ENCODE assay signal across 1 cellular context in the genomic region with DNA sequence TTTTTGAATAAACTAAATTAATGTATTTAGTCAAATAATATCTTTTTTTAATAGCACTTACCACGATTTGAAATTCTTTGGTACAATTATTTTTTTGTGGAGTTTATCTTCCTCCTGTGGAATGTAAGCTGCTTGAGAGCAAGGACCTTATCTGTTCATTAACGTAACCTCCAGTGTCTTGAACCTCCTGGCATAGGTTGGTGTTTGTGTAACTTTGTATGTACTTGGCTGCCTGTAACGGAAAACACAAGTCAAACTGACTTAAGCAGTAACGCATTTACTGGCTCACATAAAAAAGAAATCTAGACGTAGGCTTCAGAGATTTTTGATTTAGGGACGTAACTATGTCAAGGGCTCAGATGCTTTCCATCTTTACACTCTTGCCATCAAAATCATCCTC.
TF ChIP-seq lines count a peak whose summit lies in the region.

No MANE protein-coding gene starts in this region.

TF ChIP-seq in HepG2, 621 proteins besides CTCF, POLR2A, EP300 and RAD21:
- no peak for TF ChIP-seq SMARCE1 (IDR thresholded peaks at IDR 0.05; ENCODE audit: borderline replicate concordance)
- TF ChIP-seq FOXA3 (CRISPR knock-in tag; IDR thresholded peaks at IDR 0.05), result no peak
- no peak for TF ChIP-seq MAZ (IDR thresholded peaks at IDR 0.05; ENCODE audit: borderline replicate concordance, low read depth, low read length)
- TF ChIP-seq MAZ (CRISPR knock-in tag; IDR thresholded peaks at IDR 0.05; ENCODE audit: low read depth), result no peak
- no peak for TF ChIP-seq SMAD1 (CRISPR knock-in tag; IDR thresholded peaks at IDR 0.05; ENCODE audit: borderline replicate concordance, low read depth)
- TF ChIP-seq ZNF143 (CRISPR knock-in tag; IDR thresholded peaks at IDR 0.05), result no peak
- TF ChIP-seq ZNF850 (CRISPR knock-in tag; conservative IDR thresholded peaks at IDR 0.05), result no peak
- TF ChIP-seq ISL2 (CRISPR knock-in tag; IDR thresholded peaks at IDR 0.05), result no peak
- no peak for TF ChIP-seq MYNN (CRISPR knock-in tag; IDR thresholded peaks at IDR 0.05; ENCODE audit: low read depth)
- no peak for TF ChIP-seq FOXC1 (CRISPR knock-in tag; IDR thresholded peaks at IDR 0.05; ENCODE audit: borderline replicate concordance)
- TF ChIP-seq HOXA9 (CRISPR knock-in tag; IDR thresholded peaks at IDR 0.05; ENCODE audit: borderline replicate concordance), result no peak
- no peak for TF ChIP-seq ZBTB7A (CRISPR knock-in tag; IDR thresholded peaks at IDR 0.05)
- TF ChIP-seq, protein P1, sequence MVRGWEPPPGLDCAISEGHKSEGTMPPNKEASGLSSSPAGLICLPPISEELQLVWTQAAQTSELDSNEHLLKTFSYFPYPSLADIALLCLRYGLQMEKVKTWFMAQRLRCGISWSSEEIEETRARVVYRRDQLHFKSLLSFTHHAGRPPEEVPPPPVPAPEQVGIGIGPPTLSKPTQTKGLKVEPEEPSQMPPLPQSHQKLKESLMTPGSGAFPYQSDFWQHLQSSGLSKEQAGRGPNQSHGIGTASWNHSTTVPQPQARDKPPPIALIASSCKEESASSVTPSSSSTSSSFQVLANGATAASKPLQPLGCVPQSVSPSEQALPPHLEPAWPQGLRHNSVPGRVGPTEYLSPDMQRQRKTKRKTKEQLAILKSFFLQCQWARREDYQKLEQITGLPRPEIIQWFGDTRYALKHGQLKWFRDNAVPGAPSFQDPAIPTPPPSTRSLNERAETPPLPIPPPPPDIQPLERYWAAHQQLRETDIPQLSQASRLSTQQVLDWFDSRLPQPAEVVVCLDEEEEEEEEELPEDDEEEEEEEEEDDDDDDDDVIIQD (CRISPR knock-in tag; IDR thresholded peaks at IDR 0.05; ENCODE audit: low read depth), result no peak
- TF ChIP-seq, protein P2, sequence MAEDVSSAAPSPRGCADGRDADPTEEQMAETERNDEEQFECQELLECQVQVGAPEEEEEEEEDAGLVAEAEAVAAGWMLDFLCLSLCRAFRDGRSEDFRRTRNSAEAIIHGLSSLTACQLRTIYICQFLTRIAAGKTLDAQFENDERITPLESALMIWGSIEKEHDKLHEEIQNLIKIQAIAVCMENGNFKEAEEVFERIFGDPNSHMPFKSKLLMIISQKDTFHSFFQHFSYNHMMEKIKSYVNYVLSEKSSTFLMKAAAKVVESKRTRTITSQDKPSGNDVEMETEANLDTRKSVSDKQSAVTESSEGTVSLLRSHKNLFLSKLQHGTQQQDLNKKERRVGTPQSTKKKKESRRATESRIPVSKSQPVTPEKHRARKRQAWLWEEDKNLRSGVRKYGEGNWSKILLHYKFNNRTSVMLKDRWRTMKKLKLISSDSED (CRISPR knock-in tag; IDR thresholded peaks at IDR 0.05), result no peak
- no peak for TF ChIP-seq ZNF670 (CRISPR knock-in tag; IDR thresholded peaks at IDR 0.05; ENCODE audit: borderline replicate concordance)
- TF ChIP-seq, protein P3, sequence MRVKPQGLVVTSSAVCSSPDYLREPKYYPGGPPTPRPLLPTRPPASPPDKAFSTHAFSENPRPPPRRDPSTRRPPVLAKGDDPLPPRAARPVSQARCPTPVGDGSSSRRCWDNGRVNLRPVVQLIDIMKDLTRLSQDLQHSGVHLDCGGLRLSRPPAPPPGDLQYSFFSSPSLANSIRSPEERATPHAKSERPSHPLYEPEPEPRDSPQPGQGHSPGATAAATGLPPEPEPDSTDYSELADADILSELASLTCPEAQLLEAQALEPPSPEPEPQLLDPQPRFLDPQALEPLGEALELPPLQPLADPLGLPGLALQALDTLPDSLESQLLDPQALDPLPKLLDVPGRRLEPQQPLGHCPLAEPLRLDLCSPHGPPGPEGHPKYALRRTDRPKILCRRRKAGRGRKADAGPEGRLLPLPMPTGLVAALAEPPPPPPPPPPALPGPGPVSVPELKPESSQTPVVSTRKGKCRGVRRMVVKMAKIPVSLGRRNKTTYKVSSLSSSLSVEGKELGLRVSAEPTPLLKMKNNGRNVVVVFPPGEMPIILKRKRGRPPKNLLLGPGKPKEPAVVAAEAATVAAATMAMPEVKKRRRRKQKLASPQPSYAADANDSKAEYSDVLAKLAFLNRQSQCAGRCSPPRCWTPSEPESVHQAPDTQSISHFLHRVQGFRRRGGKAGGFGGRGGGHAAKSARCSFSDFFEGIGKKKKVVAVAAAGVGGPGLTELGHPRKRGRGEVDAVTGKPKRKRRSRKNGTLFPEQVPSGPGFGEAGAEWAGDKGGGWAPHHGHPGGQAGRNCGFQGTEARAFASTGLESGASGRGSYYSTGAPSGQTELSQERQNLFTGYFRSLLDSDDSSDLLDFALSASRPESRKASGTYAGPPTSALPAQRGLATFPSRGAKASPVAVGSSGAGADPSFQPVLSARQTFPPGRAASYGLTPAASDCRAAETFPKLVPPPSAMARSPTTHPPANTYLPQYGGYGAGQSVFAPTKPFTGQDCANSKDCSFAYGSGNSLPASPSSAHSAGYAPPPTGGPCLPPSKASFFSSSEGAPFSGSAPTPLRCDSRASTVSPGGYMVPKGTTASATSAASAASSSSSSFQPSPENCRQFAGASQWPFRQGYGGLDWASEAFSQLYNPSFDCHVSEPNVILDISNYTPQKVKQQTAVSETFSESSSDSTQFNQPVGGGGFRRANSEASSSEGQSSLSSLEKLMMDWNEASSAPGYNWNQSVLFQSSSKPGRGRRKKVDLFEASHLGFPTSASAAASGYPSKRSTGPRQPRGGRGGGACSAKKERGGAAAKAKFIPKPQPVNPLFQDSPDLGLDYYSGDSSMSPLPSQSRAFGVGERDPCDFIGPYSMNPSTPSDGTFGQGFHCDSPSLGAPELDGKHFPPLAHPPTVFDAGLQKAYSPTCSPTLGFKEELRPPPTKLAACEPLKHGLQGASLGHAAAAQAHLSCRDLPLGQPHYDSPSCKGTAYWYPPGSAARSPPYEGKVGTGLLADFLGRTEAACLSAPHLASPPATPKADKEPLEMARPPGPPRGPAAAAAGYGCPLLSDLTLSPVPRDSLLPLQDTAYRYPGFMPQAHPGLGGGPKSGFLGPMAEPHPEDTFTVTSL (CRISPR knock-in tag; IDR thresholded peaks at IDR 0.05; ENCODE audit: borderline replicate concordance), result no peak
- TF ChIP-seq MIXL1 (CRISPR knock-in tag; IDR thresholded peaks at IDR 0.05), result no peak
- TF ChIP-seq TBP (CRISPR knock-in tag; IDR thresholded peaks at IDR 0.05), result no peak
- TF ChIP-seq, protein P4, sequence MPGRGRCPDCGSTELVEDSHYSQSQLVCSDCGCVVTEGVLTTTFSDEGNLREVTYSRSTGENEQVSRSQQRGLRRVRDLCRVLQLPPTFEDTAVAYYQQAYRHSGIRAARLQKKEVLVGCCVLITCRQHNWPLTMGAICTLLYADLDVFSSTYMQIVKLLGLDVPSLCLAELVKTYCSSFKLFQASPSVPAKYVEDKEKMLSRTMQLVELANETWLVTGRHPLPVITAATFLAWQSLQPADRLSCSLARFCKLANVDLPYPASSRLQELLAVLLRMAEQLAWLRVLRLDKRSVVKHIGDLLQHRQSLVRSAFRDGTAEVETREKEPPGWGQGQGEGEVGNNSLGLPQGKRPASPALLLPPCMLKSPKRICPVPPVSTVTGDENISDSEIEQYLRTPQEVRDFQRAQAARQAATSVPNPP (CRISPR knock-in tag; IDR thresholded peaks at IDR 0.05), result no peak
- TF ChIP-seq, protein P5, sequence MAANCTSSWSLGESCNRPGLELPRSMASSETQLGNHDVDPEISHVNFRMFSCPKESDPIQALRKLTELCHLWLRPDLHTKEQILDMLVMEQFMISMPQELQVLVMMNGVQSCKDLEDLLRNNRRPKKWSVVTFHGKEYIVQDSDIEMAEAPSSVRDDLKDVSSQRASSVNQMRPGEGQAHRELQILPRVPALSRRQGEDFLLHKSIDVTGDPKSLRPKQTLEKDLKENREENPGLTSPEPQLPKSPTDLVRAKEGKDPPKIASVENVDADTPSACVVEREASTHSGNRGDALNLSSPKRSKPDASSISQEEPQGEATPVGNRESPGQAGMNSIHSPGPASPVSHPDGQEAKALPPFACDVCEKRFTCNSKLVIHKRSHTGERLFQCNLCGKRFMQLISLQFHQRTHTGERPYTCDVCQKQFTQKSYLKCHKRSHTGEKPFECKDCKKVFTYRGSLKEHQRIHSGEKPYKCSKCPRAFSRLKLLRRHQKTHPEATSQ (CRISPR knock-in tag; IDR thresholded peaks at IDR 0.05; ENCODE audit: borderline replicate concordance), result no peak
